2 cellular contexts compared by ENCODE assay signal in genomic region chr1:155080250-155081228, GRCh38.
A peak's percentile ranks its signal among the peaks of the same experiment; 100 is the strongest.
TF ChIP-seq lines count a peak whose summit lies in the region.

No MANE protein-coding gene starts in this region.

TF ChIP-seq in Ishikawa, 13 proteins besides CTCF, POLR2A, EP300 and RAD21 (continued from another document):
- no peak for TF ChIP-seq REST (IDR thresholded peaks at IDR 0.05; ENCODE audit: low read depth)
- TF ChIP-seq NFIC (IDR thresholded peaks at IDR 0.05): no peak
- no peak; the same call in 1 of the 2 replicates for TF ChIP-seq EGR1 (IDR thresholded peaks at IDR 0.05)
- no peak for TF ChIP-seq TEAD4 (IDR thresholded peaks at IDR 0.05)
- TF ChIP-seq USF1 (IDR thresholded peaks at IDR 0.05): peak; percentile 96
- no peak for TF ChIP-seq YY1 (IDR thresholded peaks at IDR 0.05; ENCODE audit: low read depth)
- no peak for TF ChIP-seq TAF1 (IDR thresholded peaks at IDR 0.05; ENCODE audit: low read depth)

TF ChIP-seq in SK-N-SH, 30 proteins besides CTCF, POLR2A, EP300 and RAD21 (continued from another document):
- TF ChIP-seq PBX3 (IDR thresholded peaks at IDR 0.05) (0 out of 2 replicates have a peak, but pooled peaks have one; percentile 9), ZBTB33 (IDR thresholded peaks at IDR 0.05; ENCODE audit: borderline replicate concordance, low read depth) (no peak), EZH2phosphoT487 (IDR thresholded peaks at IDR 0.05; ENCODE audit: borderline replicate concordance, low read depth) (0 out of 2 replicates have a peak, but pooled peaks have one; percentile 55), MXI1 (IDR thresholded peaks at IDR 0.05; ENCODE audit: low read depth, low read length) (peak; percentile 87), NFIC (IDR thresholded peaks at IDR 0.05; ENCODE audit: borderline replicate concordance) (no peak), TCF12 (IDR thresholded peaks at IDR 0.05) (no peak)
